10 cellular contexts compared by ENCODE assay signal in genomic region chr10:26485150-26485941, GRCh38. TPM values are rescaled to one million over a fixed set of nuclear protein-coding genes. Genes with fewer than 3 reads are reported as not detected.
DNase-seq lines count a peak whose midpoint lies in the region; ATAC-seq and TF ChIP-seq lines count a peak whose summit lies in the region.
"Had no signal": no experiment of that assay in that cellular context is flagged by ENCODE, and none has a peak within 500 bp of the region (broad histone marks: within the 10 kb centered on the region; RNA-seq: fewer than 3 reads in every experiment).

No MANE protein-coding gene starts in this region.

- no peaks in the 10 kb centered on the region for H3K36me3 ChIP-seq in PC-9 (ENCODE audit: low read depth)
- H3K36me3 ChIP-seq: SJSA1 had no signal

- no peaks in the 10 kb centered on the region for H3K9me3 Mint-ChIP-seq in activated T-helper 2 cell treated with anti-CD3 and anti-CD28 coated beads, Interferon-gamma antibody, Interleukin-2, Interleukin-4, amounts not matched to agents 10 μg/mL and 5 μg/mL and 100 μg/mL, durations not matched to agents 14 hours and 24 hours and 36 hours
- H3K9me3 Mint-ChIP-seq in stimulated activated effector memory CD8-positive, alpha-beta T cell treated with anti-CD3 and anti-CD28 coated beads, Interleukin-12 subunit alpha, Interleukin-12 subunit beta, amount 100 ng/mL, for 72 hours = no peaks in the 10 kb centered on the region

- CTCF ChIA-PET in PC-9 (lab: Charles Lee) = no interaction called here

- H4K20me1 ChIP-seq in PC-9 (ENCODE audit: insufficient read depth) = no peaks in the 10 kb centered on the region

- no TSS peak for BruUV-seq in PC-9 (replicated peaks; lab: Mats Ljungman, UMichigan)

- no peak overlapping the region for H3K27ac ChIP-seq in PC-9
- H3K27ac ChIP-seq: 22Rv1 had no signal

- no peak overlapping the region for H3K4me2 ChIP-seq in PC-9

- H3K27me3 ChIP-seq in PC-9 (ENCODE audit: insufficient read depth, low read depth) = no peaks in the 10 kb centered on the region
- H3K27me3 ChIP-seq: SJSA1 had no signal

- intact Hi-C loops in activated T-helper 2 cell treated with anti-CD3 and anti-CD28 coated beads, Interferon-gamma antibody, Interleukin-2, Interleukin-4, amounts not matched to agents 10 μg/mL and 5 μg/mL and 100 μg/mL, durations not matched to agents 14 hours and 24 hours and 36 hours (cut with micrococcal nuclease) = loop anchor here (10.0 kb wide), 3 partner anchors 249 to 669 kb away; partner anchors contain the start of genes ANKRD26, MASTL and YME1L1
- intact Hi-C loops in left ventricle myocardium superior (cut with micrococcal nuclease) (no loop called here), PC-9 (cut with micrococcal nuclease; ENCODE audit: unreplicated experiment) (no loop called here)

- no peaks in the 10 kb centered on the region for H3K79me2 ChIP-seq in PC-9 (ENCODE audit: low read depth)

- no peak overlapping the region for H2AFZ ChIP-seq in PC-9

- POLR2A ChIA-PET in PC-9 (lab: Charles Lee; ENCODE audit: unreplicated experiment) = no interaction called here

- no peaks in the 10 kb centered on the region for H3K27me3 Mint-ChIP-seq in activated T-helper 2 cell treated with anti-CD3 and anti-CD28 coated beads, Interferon-gamma antibody, Interleukin-2, Interleukin-4, amounts not matched to agents 10 μg/mL and 5 μg/mL and 100 μg/mL, durations not matched to agents 14 hours and 24 hours and 36 hours (ENCODE audit: low read depth)

- peak; percentile 82 for ATAC-seq in left ventricle myocardium superior
- ATAC-seq in stimulated activated effector memory CD8-positive, alpha-beta T cell treated with anti-CD3 and anti-CD28 coated beads, Interleukin-12 subunit alpha, Interleukin-12 subunit beta, amount 100 ng/mL, for 72 hours = no peak

- no peaks in the 10 kb centered on the region for H3F3A ChIP-seq in PC-9 (ENCODE audit: insufficient read depth, low read depth)

- H3K4me3 Mint-ChIP-seq in activated T-helper 2 cell treated with anti-CD3 and anti-CD28 coated beads, Interferon-gamma antibody, Interleukin-2, Interleukin-4, amounts not matched to agents 10 μg/mL and 5 μg/mL and 100 μg/mL, durations not matched to agents 14 hours and 24 hours and 36 hours (ENCODE audit: low read depth) = no peak overlapping the region
- peak overlapping the region; percentile 63 for H3K4me3 Mint-ChIP-seq in stimulated activated effector memory CD8-positive, alpha-beta T cell treated with anti-CD3 and anti-CD28 coated beads, Interleukin-12 subunit alpha, Interleukin-12 subunit beta, amount 100 ng/mL, for 72 hours

- no peaks in the 10 kb centered on the region for H3K9me3 ChIP-seq in PC-9 (ENCODE audit: insufficient read depth, low read depth)
- H3K9me3 ChIP-seq: SJSA1 had no signal

- H3K27ac Mint-ChIP-seq in activated T-helper 2 cell treated with anti-CD3 and anti-CD28 coated beads, Interferon-gamma antibody, Interleukin-2, Interleukin-4, amounts not matched to agents 10 μg/mL and 5 μg/mL and 100 μg/mL, durations not matched to agents 14 hours and 24 hours and 36 hours = peak overlapping the region; percentile 45
- peak overlapping the region; percentile 94 for H3K27ac Mint-ChIP-seq in stimulated activated effector memory CD8-positive, alpha-beta T cell treated with anti-CD3 and anti-CD28 coated beads, Interleukin-12 subunit alpha, Interleukin-12 subunit beta, amount 100 ng/mL, for 72 hours

- no peaks in the 10 kb centered on the region for H3K9me2 ChIP-seq in PC-9 (ENCODE audit: insufficient read depth)

- H3K4me1 Mint-ChIP-seq in activated T-helper 2 cell treated with anti-CD3 and anti-CD28 coated beads, Interferon-gamma antibody, Interleukin-2, Interleukin-4, amounts not matched to agents 10 μg/mL and 5 μg/mL and 100 μg/mL, durations not matched to agents 14 hours and 24 hours and 36 hours (ENCODE audit: low read depth) = peaks cover 63% of the 10 kb centered on the region
- H3K4me1 Mint-ChIP-seq in stimulated activated effector memory CD8-positive, alpha-beta T cell treated with anti-CD3 and anti-CD28 coated beads, Interleukin-12 subunit alpha, Interleukin-12 subunit beta, amount 100 ng/mL, for 72 hours = peaks cover 65% of the 10 kb centered on the region

- H3K4me3 ChIP-seq in PC-9 = no peak overlapping the region
- H3K4me3 ChIP-seq: SJSA1 had no signal

- no peak for TF ChIP-seq CTCF in PC-9 (conservative IDR thresholded peaks at IDR 0.05)

- DNase-seq in DMS79 treated with DMSO at 0.1 percent for 48 hours (lab: John Stamatoyannopoulos, UW) = peak; percentile 2
- no peak for DNase-seq in DMS79 (lab: John Stamatoyannopoulos, UW)
- no peak for DNase-seq in activated T-helper 2 cell treated with anti-CD3 and anti-CD28 coated beads, Interferon-gamma antibody, Interleukin-2, Interleukin-4, amounts not matched to agents 10 μg/mL and 5 μg/mL and 100 μg/mL, durations not matched to agents 14 hours and 24 hours and 36 hours (ENCODE audit: low spot score)
- no peak for DNase-seq in left ventricle myocardium superior
- DNase-seq in stimulated activated effector memory CD8-positive, alpha-beta T cell treated with anti-CD3 and anti-CD28 coated beads, Interleukin-12 subunit alpha, Interleukin-12 subunit beta, amount 100 ng/mL, for 72 hours (ENCODE audit: low spot score in 2 of 2) = no peak
- no peak for DNase-seq in NCI-H524 (lab: John Stamatoyannopoulos, UW)
- no peak for DNase-seq in PC-9
- no peak for DNase-seq in mucosa of gallbladder (ENCODE audit: low spot score)

- H3K4me1 ChIP-seq in PC-9 (replicated peaks; ENCODE audit: insufficient read depth) = no peaks in the 10 kb centered on the region

- H3K36me3 Mint-ChIP-seq in activated T-helper 2 cell treated with anti-CD3 and anti-CD28 coated beads, Interferon-gamma antibody, Interleukin-2, Interleukin-4, amounts not matched to agents 10 μg/mL and 5 μg/mL and 100 μg/mL, durations not matched to agents 14 hours and 24 hours and 36 hours (ENCODE audit: low read depth) = peaks cover 17% of the 10 kb centered on the region
- peaks cover 44% of the 10 kb centered on the region for H3K36me3 Mint-ChIP-seq in stimulated activated effector memory CD8-positive, alpha-beta T cell treated with anti-CD3 and anti-CD28 coated beads, Interleukin-12 subunit alpha, Interleukin-12 subunit beta, amount 100 ng/mL, for 72 hours

RNA-seq across cellular contexts. Expression of gene APBB1IP, which starts 47.2 kb away (rescaled TPM):
- 45.2 and 47.4 TPM in 2 replicates for total RNA-seq in activated T-helper 2 cell treated with anti-CD3 and anti-CD28 coated beads, Interferon-gamma antibody, Interleukin-2, Interleukin-4, amounts not matched to agents 10 μg/mL and 5 μg/mL and 100 μg/mL, durations not matched to agents 14 hours and 24 hours and 36 hours
- total RNA-seq in left ventricle myocardium superior (2.8 TPM), PC-9 (2021) (not detected in 2 replicates), mucosa of gallbladder (40.1 TPM)
- total RNA-seq: SJSA1 had no signal

Comparison
In these comparisons a context has a peak if more than half of its experiments do, and no peak if none do; other contexts are left out.
1. RNA of gene APBB1IP, which starts 47.2 kb away (total RNA-seq): 45.2 to 47.4 TPM in activated T-helper 2 cell treated with anti-CD3 and anti-CD28 coated beads, Interferon-gamma antibody, Interleukin-2, Interleukin-4, amounts not matched to agents 10 μg/mL and 5 μg/mL and 100 μg/mL, durations not matched to agents 14 hours and 24 hours and 36 hours and 40.1 TPM in mucosa of gallbladder (single experiment); 2.8 TPM in left ventricle myocardium superior (single experiment) and not detected in PC-9; every median in the first group is over 10 times any median in the second.